In the genomic region with DNA sequence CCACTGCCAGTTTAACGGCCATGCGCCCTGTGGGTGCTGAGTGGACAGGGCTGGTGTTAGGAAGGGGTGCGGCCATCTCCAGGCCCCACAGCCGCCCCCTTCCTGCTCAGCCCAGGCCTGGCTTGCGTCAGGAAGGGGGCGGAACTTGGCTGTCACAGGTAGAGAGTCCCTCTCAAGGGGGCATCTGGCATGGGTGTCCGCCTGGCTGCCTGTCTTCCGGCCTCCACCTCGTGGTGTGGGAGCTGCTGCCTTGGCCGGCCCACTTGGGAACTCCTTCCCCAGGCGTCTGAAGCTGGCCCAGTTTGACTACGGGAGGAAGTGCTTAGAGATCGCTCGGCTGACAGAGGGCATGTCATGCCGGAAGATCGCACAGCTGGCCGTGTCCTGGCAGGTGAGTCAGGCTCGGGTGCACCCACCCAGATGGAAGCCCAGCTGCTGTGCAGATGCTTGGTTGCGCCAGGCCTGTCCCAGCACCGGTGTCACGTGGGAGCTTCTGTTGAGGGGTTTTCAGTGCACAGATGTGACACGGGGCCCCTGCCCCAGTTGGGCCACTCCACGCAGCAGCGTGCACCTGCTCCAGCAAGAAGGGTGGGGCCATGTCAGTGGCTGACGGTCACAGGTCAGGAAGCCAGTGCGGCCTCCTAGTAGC, we compare ENCODE assay signal across 1 cellular context.
TF ChIP-seq lines count a peak whose summit lies in the region.

No MANE protein-coding gene starts in this region.

TF ChIP-seq in GM12878, 131 proteins besides CTCF, POLR2A, EP300 and RAD21 (continued from another document):
- TF ChIP-seq, protein P1, sequence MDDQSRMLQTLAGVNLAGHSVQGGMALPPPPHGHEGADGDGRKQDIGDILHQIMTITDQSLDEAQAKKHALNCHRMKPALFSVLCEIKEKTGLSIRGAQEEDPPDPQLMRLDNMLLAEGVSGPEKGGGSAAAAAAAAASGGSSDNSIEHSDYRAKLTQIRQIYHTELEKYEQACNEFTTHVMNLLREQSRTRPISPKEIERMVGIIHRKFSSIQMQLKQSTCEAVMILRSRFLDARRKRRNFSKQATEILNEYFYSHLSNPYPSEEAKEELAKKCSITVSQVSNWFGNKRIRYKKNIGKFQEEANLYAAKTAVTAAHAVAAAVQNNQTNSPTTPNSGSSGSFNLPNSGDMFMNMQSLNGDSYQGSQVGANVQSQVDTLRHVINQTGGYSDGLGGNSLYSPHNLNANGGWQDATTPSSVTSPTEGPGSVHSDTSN (IDR thresholded peaks at IDR 0.05; ENCODE audit: insufficient replicate concordance, low read depth, low read length): peak; percentile 22
- TF ChIP-seq E2F4 (IDR thresholded peaks at IDR 0.05; ENCODE audit: low read depth, low read length): no peak
- TF ChIP-seq MEF2A (IDR thresholded peaks at IDR 0.05; ENCODE audit: insufficient read depth, low read depth, low read length): no peak
- TF ChIP-seq GABPA (IDR thresholded peaks at IDR 0.05; ENCODE audit: low read depth): no peak
- peak; percentile 57; the same call in 1 of the 2 replicates for TF ChIP-seq LARP7 (IDR thresholded peaks at IDR 0.05)
- TF ChIP-seq ZBTB4 (CRISPR knock-in tag; IDR thresholded peaks at IDR 0.05): no peak
- TF ChIP-seq, protein P2, sequence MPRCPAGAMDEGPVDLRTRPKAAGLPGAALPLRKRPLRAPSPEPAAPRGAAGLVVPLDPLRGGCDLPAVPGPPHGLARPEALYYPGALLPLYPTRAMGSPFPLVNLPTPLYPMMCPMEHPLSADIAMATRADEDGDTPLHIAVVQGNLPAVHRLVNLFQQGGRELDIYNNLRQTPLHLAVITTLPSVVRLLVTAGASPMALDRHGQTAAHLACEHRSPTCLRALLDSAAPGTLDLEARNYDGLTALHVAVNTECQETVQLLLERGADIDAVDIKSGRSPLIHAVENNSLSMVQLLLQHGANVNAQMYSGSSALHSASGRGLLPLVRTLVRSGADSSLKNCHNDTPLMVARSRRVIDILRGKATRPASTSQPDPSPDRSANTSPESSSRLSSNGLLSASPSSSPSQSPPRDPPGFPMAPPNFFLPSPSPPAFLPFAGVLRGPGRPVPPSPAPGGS (IDR thresholded peaks at IDR 0.05; ENCODE audit: borderline replicate concordance, insufficient read depth, low read depth, low read length, poor library complexity, severe bottlenecking): no peak
- TF ChIP-seq JUNB (IDR thresholded peaks at IDR 0.05): no peak
- 0 out of 2 replicates have a peak, but pooled peaks have one; percentile 44 for TF ChIP-seq NBN (IDR thresholded peaks at IDR 0.05)
- TF ChIP-seq DPF2 (IDR thresholded peaks at IDR 0.05): peak; percentile 36; the same call in 1 of the 2 replicates
- TF ChIP-seq BHLHE40 (IDR thresholded peaks at IDR 0.05; ENCODE audit: borderline replicate concordance in 1 of 2, low read depth in 2 of 2, low read length in 1 of 2): peak; percentile 30 to 75; a peak in 2 of 4 replicates
- no peak for TF ChIP-seq FOS (IDR thresholded peaks at IDR 0.05; ENCODE audit: borderline replicate concordance, extremely low read depth, insufficient read length)
- TF ChIP-seq, protein P3, sequence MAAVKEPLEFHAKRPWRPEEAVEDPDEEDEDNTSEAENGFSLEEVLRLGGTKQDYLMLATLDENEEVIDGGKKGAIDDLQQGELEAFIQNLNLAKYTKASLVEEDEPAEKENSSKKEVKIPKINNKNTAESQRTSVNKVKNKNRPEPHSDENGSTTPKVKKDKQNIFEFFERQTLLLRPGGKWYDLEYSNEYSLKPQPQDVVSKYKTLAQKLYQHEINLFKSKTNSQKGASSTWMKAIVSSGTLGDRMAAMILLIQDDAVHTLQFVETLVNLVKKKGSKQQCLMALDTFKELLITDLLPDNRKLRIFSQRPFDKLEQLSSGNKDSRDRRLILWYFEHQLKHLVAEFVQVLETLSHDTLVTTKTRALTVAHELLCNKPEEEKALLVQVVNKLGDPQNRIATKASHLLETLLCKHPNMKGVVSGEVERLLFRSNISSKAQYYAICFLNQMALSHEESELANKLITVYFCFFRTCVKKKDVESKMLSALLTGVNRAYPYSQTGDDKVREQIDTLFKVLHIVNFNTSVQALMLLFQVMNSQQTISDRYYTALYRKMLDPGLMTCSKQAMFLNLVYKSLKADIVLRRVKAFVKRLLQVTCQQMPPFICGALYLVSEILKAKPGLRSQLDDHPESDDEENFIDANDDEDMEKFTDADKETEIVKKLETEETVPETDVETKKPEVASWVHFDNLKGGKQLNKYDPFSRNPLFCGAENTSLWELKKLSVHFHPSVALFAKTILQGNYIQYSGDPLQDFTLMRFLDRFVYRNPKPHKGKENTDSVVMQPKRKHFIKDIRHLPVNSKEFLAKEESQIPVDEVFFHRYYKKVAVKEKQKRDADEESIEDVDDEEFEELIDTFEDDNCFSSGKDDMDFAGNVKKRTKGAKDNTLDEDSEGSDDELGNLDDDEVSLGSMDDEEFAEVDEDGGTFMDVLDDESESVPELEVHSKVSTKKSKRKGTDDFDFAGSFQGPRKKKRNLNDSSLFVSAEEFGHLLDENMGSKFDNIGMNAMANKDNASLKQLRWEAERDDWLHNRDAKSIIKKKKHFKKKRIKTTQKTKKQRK (IDR thresholded peaks at IDR 0.05; ENCODE audit: low read depth, low read length): no peak
TF ChIP-seq in GM12878: peak in this region for 24.
